In genomic region chr2:12303181-12304030, GRCh38 we compare ENCODE assay signal across 10 cellular contexts.
A peak's percentile ranks its signal among the peaks of the same experiment; 100 is the strongest.
DNase-seq lines count a peak whose midpoint lies in the region; ATAC-seq, FAIRE-seq and TF ChIP-seq lines count a peak whose summit lies in the region.
"Had no signal": no experiment of that assay in that cellular context is flagged by ENCODE, and none has a peak within 500 bp of the region (broad histone marks: within the 10 kb centered on the region; RNA-seq: fewer than 3 reads in every experiment).

No MANE protein-coding gene starts in this region.

- H3F3A ChIP-seq in GM23248 (ENCODE audit: insufficient read depth): peaks cover 11% of the 10 kb centered on the region

- BruUV-seq in GM12878 (replicated peaks; lab: Mats Ljungman, UMichigan): no TSS peak

- H3K4me1 ChIP-seq in GM23248 (ENCODE audit: insufficient read depth): peaks cover 30% of the 10 kb centered on the region
- H3K4me1 ChIP-seq in GM12878 (ENCODE audit: control insufficient read depth, insufficient read depth, low read length): peaks cover 6% of the 10 kb centered on the region

- RAD21 ChIA-PET in GM12878 (lab: Charles Lee; ENCODE audit: unreplicated experiment): interaction anchor here (1.7 kb wide), 1 partner anchor 9 kb away, joined by 4 read pairs; no protein-coding TSS in a partner anchor

- TF ChIP-seq RAD21 in GM12878 (IDR thresholded peaks at IDR 0.05; ENCODE audit: insufficient read depth, low read depth, low read length): no peak

- no peak for TF ChIP-seq POLR2A in GM12878 (IDR thresholded peaks at IDR 0.05; ENCODE audit: low read depth, low read length)

- H3K36me3 ChIP-seq in GM23248 (ENCODE audit: low read depth) (no peaks in the 10 kb centered on the region), GM12878 (ENCODE audit: control insufficient read depth in 2 of 2, insufficient read depth in 2 of 2, low read length in 1 of 2) (no peaks in the 10 kb centered on the region)

- DNase-seq in GM23248 (peak; percentile 37), NCI-H510A (lab: John Stamatoyannopoulos, UW) (peak; percentile 36), GM12878 (ENCODE audit: low read depth, low spot score) (no peak), renal cortical epithelial cell (ENCODE audit: low read depth) (peak; percentile 99), dedifferentiated amniotic fluid mesenchymal stem cell (ENCODE audit: extremely low spot score) (no peak), cerebellum (ENCODE audit: low spot score) (no peak)
- no peak for DNase-seq in stimulated activated CD4-positive, alpha-beta T cell treated with anti-CD3 and anti-CD28 coated beads, Interleukin-4, amount 100 ng/mL, for 4 hours
- DNase-seq: MM.1S had no signal

- in situ Hi-C loops in GM23248 (cut with MboI) (no loop called here), GM12878 (cut with MboI) (no loop called here)

- WGBS in GM23248 (ENCODE audit: low coverage in 1 of 2, low lambda C conversion rate in 2 of 2, missing lambda C conversion rate in 2 of 2), 2 experiments: 78 to 83% methylated on average over 6 to 7 of the region's 7 CpGs
- WGBS in GM12878 (ENCODE audit: insufficient coverage, insufficient replicate concordance, low lambda C conversion rate, missing lambda C conversion rate): 6% methylated on average over 7 of the region's 7 CpGs

- H3K27ac ChIP-seq in GM23248 (no peak overlapping the region), GM12878 (ENCODE audit: control insufficient read depth, insufficient read depth) (no peak overlapping the region)

- no peaks in the 10 kb centered on the region for H3K79me2 ChIP-seq in GM23248 (ENCODE audit: insufficient read depth)
- no peaks in the 10 kb centered on the region for H3K79me2 ChIP-seq in GM12878 (ENCODE audit: control insufficient read depth, insufficient read depth, low read length)

- FAIRE-seq in GM12878 (lab: Jason Lieb, UNC): no peak
- FAIRE-seq: keratinocyte had no signal

- no peaks in the 10 kb centered on the region for H3K9me2 ChIP-seq in GM23248 (ENCODE audit: insufficient read depth)

- H4K20me1 ChIP-seq in GM23248 (ENCODE audit: insufficient read depth) (no peaks in the 10 kb centered on the region), GM12878 (ENCODE audit: control insufficient read depth, insufficient read depth) (no peaks in the 10 kb centered on the region)

- TF ChIP-seq EP300 in GM12878 (IDR thresholded peaks at IDR 0.05; ENCODE audit: borderline replicate concordance in 1 of 2, control insufficient read depth in 1 of 2, low read depth in 2 of 2, low read length in 2 of 2): no peak

- SMC1A ChIA-PET in GM12878 (lab: Charles Lee; ENCODE audit: uncharacterized antibody, unreplicated experiment): interaction anchor here (1.6 kb wide), 1 partner anchor 187 kb away, joined by 3 read pairs; no protein-coding TSS in a partner anchor

- intact Hi-C loops in GM12878 (cut with micrococcal nuclease; ENCODE audit: unreplicated experiment): no loop called here

- H2AFZ ChIP-seq in GM23248 (no peak overlapping the region), GM12878 (ENCODE audit: control insufficient read depth, low read depth, low read length) (no peak overlapping the region)

- TF ChIP-seq CTCF in GM12878 (IDR thresholded peaks at IDR 0.05 in 2 of 3, conservative IDR thresholded peaks at IDR 0.05 in 1 of 3; ENCODE audit: control insufficient read depth in 2 of 3, extremely low read depth in 1 of 3, insufficient read depth in 1 of 3, low read depth in 3 of 3, low read length in 3 of 3): no peak

- H3K9me3 ChIP-seq in GM23248 (ENCODE audit: low read depth) (no peaks in the 10 kb centered on the region), GM12878 (replicated peaks; ENCODE audit: control insufficient read depth, insufficient read depth, low read length) (no peaks in the 10 kb centered on the region; the same call in 2 of the 3 replicates)

- CTCF ChIA-PET in GM12878 (lab: Yijun Ruan, JAX): no interaction called here

- POLR2A ChIA-PET in GM12878 (lab: Charles Lee): no interaction called here

- H3K4me3 ChIP-seq in GM23248 (no peak overlapping the region), GM12878 (no peak overlapping the region)

- H3K4me2 ChIP-seq in GM23248 (ENCODE audit: unreplicated experiment) (no peak overlapping the region), GM12878 (ENCODE audit: control insufficient read depth, insufficient read depth) (0 out of 2 replicates have a peak overlapping the region, but pooled peaks have one; percentile 3)

- no peak overlapping the region for H3K9ac ChIP-seq in GM23248
- H3K9ac ChIP-seq in GM12878 (ENCODE audit: control insufficient read depth, insufficient read depth, low read length): no peak overlapping the region

- no peaks in the 10 kb centered on the region for H3K27me3 ChIP-seq in GM23248 (replicated peaks; ENCODE audit: insufficient read depth)
- no peaks in the 10 kb centered on the region for H3K27me3 ChIP-seq in GM12878 (replicated peaks in 1 of 2; ENCODE audit: control insufficient read depth in 2 of 2, insufficient read depth in 2 of 2, low read length in 1 of 2)

- peak; percentile 64 for ATAC-seq in GM12878
- ATAC-seq in HG02970 (IDR thresholded peaks at IDR 0.05; ENCODE audit: low FRiP score, unreplicated experiment): no peak

TF ChIP-seq in GM12878, 131 proteins besides CTCF, POLR2A, EP300 and RAD21 (continues in another document):
- TF ChIP-seq ZBTB11 (CRISPR knock-in tag; IDR thresholded peaks at IDR 0.05) (no peak), NR2F1 (conservative IDR thresholded peaks at IDR 0.05) (peak; percentile 52), ZNF274 (IDR thresholded peaks at IDR 0.05; ENCODE audit: insufficient read depth, insufficient read length) (no peak), KDM1A (IDR thresholded peaks at IDR 0.05; ENCODE audit: borderline replicate concordance) (no peak), PAX5 (IDR thresholded peaks at IDR 0.05; ENCODE audit: borderline replicate concordance, low read depth, low read length) (0 out of 2 replicates have a peak, but pooled peaks have one; percentile 49), BHLHE40 (IDR thresholded peaks at IDR 0.05; ENCODE audit: borderline replicate concordance in 1 of 2, low read depth in 2 of 2, low read length in 1 of 2) (peak in 1 of 2 experiments; percentile 76; a peak in 2 of 4 replicates), PRDM15 (CRISPR knock-in tag; IDR thresholded peaks at IDR 0.05) (no peak), ZNF217 (IDR thresholded peaks at IDR 0.05) (no peak)
- TF ChIP-seq, protein P1, sequence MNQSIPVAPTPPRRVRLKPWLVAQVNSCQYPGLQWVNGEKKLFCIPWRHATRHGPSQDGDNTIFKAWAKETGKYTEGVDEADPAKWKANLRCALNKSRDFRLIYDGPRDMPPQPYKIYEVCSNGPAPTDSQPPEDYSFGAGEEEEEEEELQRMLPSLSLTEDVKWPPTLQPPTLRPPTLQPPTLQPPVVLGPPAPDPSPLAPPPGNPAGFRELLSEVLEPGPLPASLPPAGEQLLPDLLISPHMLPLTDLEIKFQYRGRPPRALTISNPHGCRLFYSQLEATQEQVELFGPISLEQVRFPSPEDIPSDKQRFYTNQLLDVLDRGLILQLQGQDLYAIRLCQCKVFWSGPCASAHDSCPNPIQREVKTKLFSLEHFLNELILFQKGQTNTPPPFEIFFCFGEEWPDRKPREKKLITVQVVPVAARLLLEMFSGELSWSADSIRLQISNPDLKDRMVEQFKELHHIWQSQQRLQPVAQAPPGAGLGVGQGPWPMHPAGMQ (IDR thresholded peaks at IDR 0.05; ENCODE audit: borderline replicate concordance): no peak

Comparison
In these comparisons a context has a peak if more than half of its experiments do, and no peak if none do; other contexts are left out.
1. DNase-seq: peak in GM23248 (single experiment), NCI-H510A (single experiment) and renal cortical epithelial cell (single experiment); none in GM12878 (single experiment), dedifferentiated amniotic fluid mesenchymal stem cell (single experiment), stimulated activated CD4-positive, alpha-beta T cell treated with anti-CD3 and anti-CD28 coated beads, Interleukin-4, amount 100 ng/mL, for 4 hours (0 of 2) and cerebellum (single experiment).